ENCODE assay signal across 11 cellular contexts in the genomic region with DNA sequence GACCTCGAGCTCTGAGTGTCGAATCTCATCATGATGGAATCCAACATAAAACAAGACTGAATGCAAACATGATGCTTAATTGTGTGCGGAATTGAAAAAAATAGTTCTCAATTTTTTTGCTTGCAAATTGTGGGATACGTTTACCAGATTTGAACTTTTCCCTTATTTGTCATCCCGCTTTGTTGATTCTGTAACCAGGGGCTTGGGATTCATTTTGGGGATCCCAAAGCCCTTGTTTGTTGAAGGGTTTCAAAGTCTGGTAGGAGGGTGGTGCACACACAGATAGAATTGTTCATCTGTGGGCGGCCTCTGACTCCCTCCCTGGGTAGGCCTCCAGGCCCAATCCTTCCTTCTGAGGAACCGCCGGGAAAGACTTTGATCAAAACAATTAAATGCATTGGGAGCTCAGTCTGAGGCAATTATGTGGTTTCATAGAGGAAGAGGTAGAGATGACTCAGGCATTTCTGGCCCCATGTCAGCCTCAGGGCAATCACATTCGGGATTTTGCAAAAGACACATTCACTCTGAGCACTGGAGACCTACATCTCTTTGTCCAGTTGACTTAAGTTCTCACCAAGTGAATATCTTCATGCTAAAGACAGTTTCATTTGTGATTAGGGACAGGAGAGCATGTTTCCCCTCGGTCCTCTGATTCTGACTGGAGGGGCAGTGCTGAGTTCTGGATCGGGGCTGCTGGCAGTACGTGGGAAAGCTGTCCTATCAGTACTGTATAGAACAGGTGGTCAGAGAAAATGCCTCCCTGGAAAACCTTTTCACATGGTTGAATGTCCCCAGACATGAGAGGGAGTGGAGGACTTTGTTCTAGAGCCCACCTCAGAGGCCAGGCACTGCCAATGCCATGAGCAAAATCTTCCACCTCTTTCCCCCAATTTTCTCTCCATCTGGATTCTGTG. TPM values are rescaled to one million over a fixed set of nuclear protein-coding genes. Genes with fewer than 3 reads are reported as not detected.
DNase-seq lines count a peak whose midpoint lies in the region.
"Had no signal": no experiment of that assay in that cellular context is flagged by ENCODE, and none has a peak within 500 bp of the region (broad histone marks: within the 10 kb centered on the region; RNA-seq: fewer than 3 reads in every experiment).

No MANE protein-coding gene starts in this region.

- no peak overlapping the region for H2AFZ ChIP-seq in ACC112 (ENCODE audit: low read length, unreplicated experiment)

- H3K4me3 ChIP-seq in ACC112 (ENCODE audit: low read depth, low read length), result peak overlapping the region; percentile 29; the same call in 1 of the 2 replicates
- H3K4me3 ChIP-seq: lower lobe of right lung had no signal

- H3K27me3 ChIP-seq in ACC112 (ENCODE audit: insufficient read depth, low read length), result 0 out of 2 replicates have a peak, but pooled peaks cover 4% of the 10 kb centered on the region

- H3K27ac ChIP-seq in ACC112 (ENCODE audit: low read depth, low read length), result no peak overlapping the region; the same call in 1 of the 2 replicates
- H3K27ac ChIP-seq: C4-2B, lower lobe of right lung had no signal

- DNase-seq in HT-29 (ENCODE audit: low spot score), result peak; percentile 99
- peak; percentile 100 for DNase-seq in SW480 (ENCODE audit: low spot score)
- DNase-seq in foreskin melanocyte, result peak; percentile 99
- DNase-seq in activated effector memory CD4-positive, alpha-beta T cell treated with Interleukin-2 at 50 U/mL for 16 hours, result no peak
- DNase-seq in HuH-7 (ENCODE audit: low spot score), result no peak
- DNase-seq in NCI-H1092 (lab: John Stamatoyannopoulos, UW), result no peak
- no peak for DNase-seq in nucleus accumbens (lab: John Stamatoyannopoulos, UW)
- DNase-seq: lower lobe of right lung, NCI-H1436 had no signal

- H3K36me3 ChIP-seq in ACC112 (ENCODE audit: insufficient read depth, low read length), result no peaks in the 10 kb centered on the region
- H3K36me3 ChIP-seq: lower lobe of right lung had no signal

- peaks cover 30% of the 10 kb centered on the region for H3K4me1 ChIP-seq in ACC112 (ENCODE audit: control insufficient read depth, insufficient read depth, low read length, unreplicated experiment)
- H3K4me1 ChIP-seq: lower lobe of right lung had no signal

- H3K79me2 ChIP-seq in ACC112 (ENCODE audit: control insufficient read depth, insufficient read depth, low read length, unreplicated experiment), result no peaks in the 10 kb centered on the region

RNA-seq across cellular contexts. Expression of a gene that starts 27.8 kb away (rescaled TPM):
- total RNA-seq in HT-29 (2014; rRNA removed; shearing (Covaris generic)), result 4.2 and 6.8 TPM in 2 replicates
- total RNA-seq: lower lobe of right lung had no signal

RNA-seq across cellular contexts. Expression of a gene that starts 45.7 kb away (rescaled TPM):
- total RNA-seq in HT-29 (2014; rRNA removed; shearing (Covaris generic)), result not detected in 2 replicates

RNA-seq across cellular contexts. Expression of a gene that starts 55.9 kb away (rescaled TPM):
- total RNA-seq in HT-29 (2014; rRNA removed; shearing (Covaris generic)), result not detected in 2 replicates
- total RNA-seq: lower lobe of right lung had no signal

Comparison
In these comparisons a context has a peak if more than half of its experiments do, and no peak if none do; other contexts are left out.
1. DNase-seq: peak in HT-29 (single experiment), SW480 (single experiment) and foreskin melanocyte (single experiment); none in activated effector memory CD4-positive, alpha-beta T cell treated with Interleukin-2 at 50 U/mL for 16 hours (single experiment), HuH-7 (single experiment), NCI-H1092 (single experiment) and nucleus accumbens (0 of 56).